ENCODE assay signal across 28 cellular contexts in genomic region chr2:136647039-136647438, GRCh38.
"Had no signal": no experiment of that assay in that cellular context is flagged by ENCODE, and none has a peak within 500 bp of the region (broad histone marks: within the 10 kb centered on the region; RNA-seq: fewer than 3 reads in every experiment).

No MANE protein-coding gene starts in this region.

- H3K27me3 ChIP-seq: colonic mucosa, esophagus muscularis mucosa, esophagus squamous epithelium, foreskin keratinocyte, gastrocnemius medialis, gastroesophageal sphincter, heart left ventricle, heart right ventricle had no signal

- H3K9me3 ChIP-seq: colonic mucosa, esophagus muscularis mucosa, esophagus squamous epithelium, gastrocnemius medialis, gastroesophageal sphincter, heart left ventricle, heart right ventricle had no signal

- DNase-seq: colonic mucosa; cortex of kidney; dermis blood vessel endothelial cell; dorsolateral prefrontal cortex; effector CD4-positive, alpha-beta T cell; effector CD8-positive, alpha-beta T cell; effector memory CD4-positive, alpha-beta T cell; effector memory CD8-positive, alpha-beta T cell; endodermal cell; erythroblast; esophagus squamous epithelium; foreskin fibroblast; foreskin keratinocyte; foreskin melanocyte; gastrocnemius medialis; glutamatergic neuron; head of caudate nucleus; heart left ventricle; heart right ventricle had no signal

- H3K4me1 ChIP-seq: colonic mucosa, esophagus squamous epithelium, foreskin keratinocyte, gastrocnemius medialis, gastroesophageal sphincter had no signal

- H3K27ac ChIP-seq: colonic mucosa, coronary artery, dorsolateral prefrontal cortex, epithelial cell of prostate, esophagus muscularis mucosa, esophagus squamous epithelium, foreskin keratinocyte, gastrocnemius medialis, gastroesophageal sphincter, heart left ventricle, heart right ventricle had no signal

- ATAC-seq: effector memory CD8-positive, alpha-beta T cell; esophagus mucosa; foreskin keratinocyte; gastrocnemius medialis; gastroesophageal sphincter; heart left ventricle; heart right ventricle had no signal

- H3K4me3 ChIP-seq: colonic mucosa, coronary artery, dorsolateral prefrontal cortex, esophagus muscularis mucosa, esophagus squamous epithelium, gastrocnemius medialis, gastroesophageal sphincter, heart left ventricle, heart right ventricle had no signal

- FAIRE-seq: colon, endometrium, endothelial cell of umbilical vein, frontal cortex had no signal

- H3K36me3 ChIP-seq: colonic mucosa, esophagus muscularis mucosa, esophagus squamous epithelium, gastrocnemius medialis, gastroesophageal sphincter, heart left ventricle, heart right ventricle had no signal
